20 cellular contexts compared by ENCODE assay signal in genomic region chr1:82646336-82646735, GRCh38.
"Had no signal": no experiment of that assay in that cellular context is flagged by ENCODE, and none has a peak within 500 bp of the region (broad histone marks: within the 10 kb centered on the region; RNA-seq: fewer than 3 reads in every experiment).

No MANE protein-coding gene starts in this region.

- H3K36me3 Mint-ChIP-seq: type B pancreatic cell had no signal

- DNase-seq: activated CD4-positive, alpha-beta memory T cell treated with anti-CD3 and anti-CD28 coated beads, Interleukin-2, amount 10 ng/mL, durations not matched to agents 7 days and 5 days; activated CD4-positive, alpha-beta T cell treated with anti-CD3 and anti-CD28 coated beads for 36 hours; activated effector memory CD4-positive, alpha-beta T cell treated with Interleukin-2 at 50 U/mL for 16 hours; activated naive CD4-positive, alpha-beta T cell treated with anti-CD3 and anti-CD28 coated beads, Interleukin-2, amount 50 U/mL, for 16 hours; activated T-cell treated with anti-CD3 and anti-CD28 coated beads, Interleukin-2, amount 50 U/mL, for 24 hours; adrenal gland; foreskin keratinocyte; glutamatergic neuron; hypothalamus; occipital lobe; right lobe of liver; T-helper 1 cell; T1000 had no signal

- H3K9me3 ChIP-seq: adrenal gland, esophagus muscularis mucosa, right lobe of liver, suprapubic skin had no signal

- H3K36me3 ChIP-seq: adrenal gland, cardiac muscle cell, esophagus muscularis mucosa, right lobe of liver, suprapubic skin had no signal

- H3K27me3 Mint-ChIP-seq: activated CD4-positive, alpha-beta memory T cell treated with anti-CD3 and anti-CD28 coated beads, Interleukin-2, amount 10 ng/mL, durations not matched to agents 7 days and 5 days; activated CD4-positive, alpha-beta T cell treated with anti-CD3 and anti-CD28 coated beads for 36 hours; activated T-cell treated with anti-CD3 and anti-CD28 coated beads, Interleukin-2, amount 50 U/mL, for 24 hours; stimulated activated naive CD8-positive, alpha-beta T cell treated with anti-CD3 and anti-CD28 coated beads, Interleukin-15, Interleukin-2, amounts not matched to agents 100 ng/mL and 50 ng/mL, for 24 hours; type B pancreatic cell had no signal

- H3K4me3 ChIP-seq: adrenal gland, cardiac muscle cell, esophagus muscularis mucosa, lung, right lobe of liver, suprapubic skin had no signal

- ATAC-seq: activated CD4-positive, alpha-beta T cell treated with anti-CD3 and anti-CD28 coated beads for 36 hours; foreskin keratinocyte; right lobe of liver had no signal

- H3K27me3 ChIP-seq: adrenal gland, cardiac muscle cell, esophagus muscularis mucosa, foreskin keratinocyte, right lobe of liver, suprapubic skin had no signal

- H3K9me3 Mint-ChIP-seq: stimulated activated naive CD8-positive, alpha-beta T cell treated with anti-CD3 and anti-CD28 coated beads, Interleukin-15, Interleukin-2, amounts not matched to agents 100 ng/mL and 50 ng/mL, for 24 hours; type B pancreatic cell had no signal

- H3K4me1 Mint-ChIP-seq: activated CD4-positive, alpha-beta memory T cell treated with anti-CD3 and anti-CD28 coated beads, Interleukin-2, amount 10 ng/mL, durations not matched to agents 7 days and 5 days; activated CD4-positive, alpha-beta T cell treated with anti-CD3 and anti-CD28 coated beads for 36 hours had no signal

- H3K4me1 ChIP-seq: adrenal gland, foreskin keratinocyte, right lobe of liver had no signal

- H3K27ac Mint-ChIP-seq: activated CD4-positive, alpha-beta memory T cell treated with anti-CD3 and anti-CD28 coated beads, Interleukin-2, amount 10 ng/mL, durations not matched to agents 7 days and 5 days; activated CD4-positive, alpha-beta T cell treated with anti-CD3 and anti-CD28 coated beads for 36 hours; activated T-cell treated with anti-CD3 and anti-CD28 coated beads, Interleukin-2, amount 50 U/mL, for 24 hours; stimulated activated naive CD8-positive, alpha-beta T cell treated with anti-CD3 and anti-CD28 coated beads, Interleukin-15, Interleukin-2, amounts not matched to agents 100 ng/mL and 50 ng/mL, for 24 hours; type B pancreatic cell had no signal

- H3K4me3 Mint-ChIP-seq: activated CD4-positive, alpha-beta memory T cell treated with anti-CD3 and anti-CD28 coated beads, Interleukin-2, amount 10 ng/mL, durations not matched to agents 7 days and 5 days; activated CD4-positive, alpha-beta T cell treated with anti-CD3 and anti-CD28 coated beads for 36 hours; activated T-cell treated with anti-CD3 and anti-CD28 coated beads, Interleukin-2, amount 50 U/mL, for 24 hours; stimulated activated naive CD8-positive, alpha-beta T cell treated with anti-CD3 and anti-CD28 coated beads, Interleukin-15, Interleukin-2, amounts not matched to agents 100 ng/mL and 50 ng/mL, for 24 hours; type B pancreatic cell had no signal

- H3K27ac ChIP-seq: adrenal gland, cardiac muscle cell, esophagus muscularis mucosa, foreskin keratinocyte, right lobe of liver, suprapubic skin, VCaP had no signal
